In genomic region chr19:39446365-39447084, GRCh38 we compare ENCODE assay signal across 8 cellular contexts. TPM values are rescaled to one million over a fixed set of nuclear protein-coding genes. Genes with fewer than 3 reads are reported as not detected.
A peak's percentile ranks its signal among the peaks of the same experiment; 100 is the strongest.
DNase-seq lines count a peak whose midpoint lies in the region; ATAC-seq and TF ChIP-seq lines count a peak whose summit lies in the region.

No MANE protein-coding gene starts in this region.

- peaks cover 66% of the 10 kb centered on the region for H3K79me2 ChIP-seq in MM.1S (ENCODE audit: low read length)

- H3K4me2 ChIP-seq in MM.1S (ENCODE audit: low read depth, low read length), result peak overlapping the region; percentile 87

- peaks cover 6% of the 10 kb centered on the region; the same call in 1 of the 2 replicates for H4K20me1 ChIP-seq in MM.1S (ENCODE audit: insufficient read depth, low read length)

- H2AFZ ChIP-seq in MM.1S (ENCODE audit: low read length), result no peak overlapping the region

- H3K4me3 ChIP-seq in MM.1S (ENCODE audit: low read length) (peak overlapping the region; percentile 99), ectodermal cell (ENCODE audit: insufficient read depth, low read depth, low read length) (peak overlapping the region; percentile 72)

- H3K27ac Mint-ChIP-seq in nephron progenitor cell, result no peak overlapping the region

- peak overlapping the region; percentile 98 for H3K9ac ChIP-seq in MM.1S (ENCODE audit: low read length)

- no peaks in the 10 kb centered on the region for H3K27me3 Mint-ChIP-seq in nephron progenitor cell (ENCODE audit: low read depth, poor library complexity)

- H3K4me1 ChIP-seq in MM.1S (ENCODE audit: low read length) (peaks cover 25% of the 10 kb centered on the region), ectodermal cell (ENCODE audit: control insufficient read depth, insufficient read depth, low read length) (peaks cover 8% of the 10 kb centered on the region)

- H3K9me3 ChIP-seq in MM.1S (replicated peaks; ENCODE audit: insufficient read depth, low read length) (no peaks in the 10 kb centered on the region), ectodermal cell (ENCODE audit: control insufficient read depth, low read length) (no peaks in the 10 kb centered on the region)

- H3K36me3 Mint-ChIP-seq in nephron progenitor cell (ENCODE audit: low read depth), result peaks cover 34% of the 10 kb centered on the region

- peaks cover 49% of the 10 kb centered on the region for H3K4me1 Mint-ChIP-seq in nephron progenitor cell

- H3K27me3 ChIP-seq in MM.1S (replicated peaks; ENCODE audit: insufficient read depth, low read length) (no peaks in the 10 kb centered on the region), ectodermal cell (ENCODE audit: control insufficient read depth, insufficient read depth, low read length, poor library complexity, severe bottlenecking) (no peaks in the 10 kb centered on the region)

- no peak for ATAC-seq in HG03520 (IDR thresholded peaks at IDR 0.05; ENCODE audit: unreplicated experiment)
- no peak for ATAC-seq in HG03378 (IDR thresholded peaks at IDR 0.05; ENCODE audit: unreplicated experiment)

- no peaks in the 10 kb centered on the region for H3K9me3 Mint-ChIP-seq in nephron progenitor cell

- H3K27ac ChIP-seq in C4-2B (peak overlapping the region; percentile 88), MM.1S (ENCODE audit: low read length) (peak overlapping the region; percentile 88; the same call in 1 of the 2 replicates), ectodermal cell (ENCODE audit: insufficient read depth, low read depth, low read length, poor library complexity, severe bottlenecking) (no peak overlapping the region), caudate nucleus (ENCODE audit: low read depth, low read length) (no peak overlapping the region)

- H3F3A ChIP-seq in MM.1S (ENCODE audit: insufficient read depth, low read length), result peaks cover 18% of the 10 kb centered on the region

- WGBS in ectodermal cell, 2 experiments, result 90 to 93% methylated on average over 16 of the region's 16 CpGs

- H3K9me2 ChIP-seq in MM.1S (replicated peaks; ENCODE audit: insufficient read depth, low read length), result no peaks in the 10 kb centered on the region

- H3K36me3 ChIP-seq in MM.1S (replicated peaks; ENCODE audit: insufficient read depth, low read length) (no peaks in the 10 kb centered on the region), ectodermal cell (ENCODE audit: control insufficient read depth, insufficient read depth, low read length) (no peaks in the 10 kb centered on the region)

- TF ChIP-seq CTCF in C4-2B (conservative IDR thresholded peaks at IDR 0.05), result no peak
- TF ChIP-seq CTCF in MM.1S (IDR thresholded peaks at IDR 0.05; ENCODE audit: low read length), result no peak
- no peak for TF ChIP-seq CTCF in nephron progenitor cell (IDR thresholded peaks at IDR 0.05)

- DNase-seq in MM.1S (no peak), nephron progenitor cell (no peak), caudate nucleus (lab: John Stamatoyannopoulos, UW) (no peak), SW 1271 (lab: John Stamatoyannopoulos, UW) (no peak)

- H3K4me3 Mint-ChIP-seq in nephron progenitor cell, result peak overlapping the region; percentile 95

RNA-seq across cellular contexts. Expression of gene SUPT5H, which starts 1.1 kb away (rescaled TPM):
- 129 TPM for polyA plus RNA-seq in ectodermal cell (2013, experiment 1 of 4)
- polyA plus RNA-seq in ectodermal cell (2013, experiment 2 of 4), result 132 TPM
- 87.3 TPM for polyA plus RNA-seq in ectodermal cell (2013, experiment 3 of 4)
- polyA plus RNA-seq in ectodermal cell (2013, experiment 4 of 4), result 112 TPM

RNA-seq across cellular contexts. Expression of gene RPS16, which starts 10.8 kb away (rescaled TPM):
- polyA plus RNA-seq in ectodermal cell (2013, experiment 1 of 4), result 1,697 TPM
- polyA plus RNA-seq in ectodermal cell (2013, experiment 2 of 4), result 1,868 TPM
- polyA plus RNA-seq in ectodermal cell (2013, experiment 3 of 4), result 2,395 TPM
- 2,708 TPM for polyA plus RNA-seq in ectodermal cell (2013, experiment 4 of 4)

RNA-seq across cellular contexts. Expression of gene PLEKHG2, which starts 34.1 kb away (rescaled TPM):
- polyA plus RNA-seq in ectodermal cell (2013, experiment 1 of 4), result 87.4 TPM
- 90.8 TPM for polyA plus RNA-seq in ectodermal cell (2013, experiment 2 of 4)
- polyA plus RNA-seq in ectodermal cell (2013, experiment 3 of 4), result 60.9 TPM
- polyA plus RNA-seq in ectodermal cell (2013, experiment 4 of 4), result 71.0 TPM

RNA-seq across cellular contexts. Expression of gene TIMM50, which starts 34.1 kb away (rescaled TPM):
- polyA plus RNA-seq in ectodermal cell (2013, experiment 1 of 4), result 97.3 TPM
- 97.1 TPM for polyA plus RNA-seq in ectodermal cell (2013, experiment 2 of 4)
- polyA plus RNA-seq in ectodermal cell (2013, experiment 3 of 4), result 68.0 TPM
- 83.7 TPM for polyA plus RNA-seq in ectodermal cell (2013, experiment 4 of 4)

RNA-seq across cellular contexts. Expression of gene ZFP36, which starts 39.9 kb away (rescaled TPM):
- polyA plus RNA-seq in ectodermal cell (2013, experiment 1 of 4), result 9.8 TPM
- 7.4 TPM for polyA plus RNA-seq in ectodermal cell (2013, experiment 2 of 4)
- 4.7 TPM for polyA plus RNA-seq in ectodermal cell (2013, experiment 3 of 4)
- polyA plus RNA-seq in ectodermal cell (2013, experiment 4 of 4), result 5.8 TPM

Comparison
In these comparisons a context has a peak if more than half of its experiments do, and no peak if none do; other contexts are left out.
1. H3K27ac ChIP-seq: peak in C4-2B (single experiment) and MM.1S (single experiment); none in ectodermal cell (single experiment) and caudate nucleus (single experiment).